Comparison of ENCODE assay signal across 10 cellular contexts in the genomic region with DNA sequence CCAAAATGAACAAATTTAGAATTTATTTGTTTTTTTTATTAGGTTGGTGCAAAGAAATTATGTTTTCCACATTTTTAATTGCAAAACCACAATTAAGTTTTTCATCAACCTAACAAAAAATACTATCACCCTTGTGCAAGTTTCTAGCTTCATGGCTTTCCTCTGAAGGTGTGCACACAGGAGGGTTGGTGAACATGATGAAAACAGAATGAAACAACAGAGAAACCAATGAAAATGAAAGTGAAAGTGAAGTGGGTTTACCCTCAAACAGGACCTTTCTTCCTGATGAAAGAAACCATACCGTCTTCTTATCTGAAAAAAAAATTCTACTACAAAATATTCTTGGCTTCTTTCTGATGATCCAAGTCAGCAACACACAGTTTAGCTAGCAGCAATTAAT.
A peak's percentile ranks its signal among the peaks of the same experiment; 100 is the strongest.
DNase-seq lines count a peak whose midpoint lies in the region; ATAC-seq and TF ChIP-seq lines count a peak whose summit lies in the region.
"Had no signal": no experiment of that assay in that cellular context is flagged by ENCODE, and none has a peak within 500 bp of the region (broad histone marks: within the 10 kb centered on the region; RNA-seq: fewer than 3 reads in every experiment).

No MANE protein-coding gene starts in this region.

- H3K4me2 ChIP-seq in Karpas-422 (ENCODE audit: low read depth, low read length, poor library complexity, severe bottlenecking) = peak overlapping the region; percentile 24

- H2AFZ ChIP-seq in Karpas-422 (ENCODE audit: low read length) = no peak overlapping the region

- H3K4me1 Mint-ChIP-seq in CD8-positive, alpha-beta T cell (ENCODE audit: low read depth) = peaks cover 24% of the 10 kb centered on the region
- peaks cover 17% of the 10 kb centered on the region for H3K4me1 Mint-ChIP-seq in activated naive CD8-positive, alpha-beta T cell treated with anti-CD3 and anti-CD28 coated beads, Interleukin-2, amount 10 ng/mL, durations not matched to agents 7 days and 5 days

- peak overlapping the region; percentile 70 for H3K4me3 Mint-ChIP-seq in CD8-positive, alpha-beta T cell
- H3K4me3 Mint-ChIP-seq in activated naive CD8-positive, alpha-beta T cell treated with anti-CD3 and anti-CD28 coated beads, Interleukin-2, amount 10 ng/mL, durations not matched to agents 7 days and 5 days = peak overlapping the region; percentile 60

- H3K79me2 ChIP-seq in Karpas-422 (ENCODE audit: low read length) = no peaks in the 10 kb centered on the region

- H3K4me3 ChIP-seq in CD8-positive, alpha-beta T cell (ENCODE audit: low read depth, low read length) = peak overlapping the region; percentile 14
- H3K4me3 ChIP-seq in Karpas-422 (ENCODE audit: low read length) = no peak overlapping the region

- DNase-seq in CD8-positive, alpha-beta T cell = no peak
- DNase-seq in Karpas-422 (no peak), left kidney (ENCODE audit: low read depth, low spot score) (peak; percentile 14), posterior cingulate gyrus (no peak), posterior vena cava (ENCODE audit: low spot score) (no peak), left cardiac atrium (no peak)
- no peak for DNase-seq in activated naive CD8-positive, alpha-beta T cell treated with anti-CD3 and anti-CD28 coated beads, Interleukin-2, amount 10 ng/mL, durations not matched to agents 7 days and 5 days
- DNase-seq: stimulated activated CD4-positive, alpha-beta T cell treated with anti-CD3 and anti-CD28 coated beads, Interleukin-12 subunit alpha, Interleukin-12 subunit beta, amount 100 ng/mL, for 4 hours had no signal

- H3K27me3 ChIP-seq in CD8-positive, alpha-beta T cell (ENCODE audit: insufficient read depth, low read length) = no peaks in the 10 kb centered on the region
- H3K27me3 ChIP-seq in Karpas-422 (ENCODE audit: low read length) = no peaks in the 10 kb centered on the region

- H3K9me3 ChIP-seq in CD8-positive, alpha-beta T cell (ENCODE audit: low read length) = no peaks in the 10 kb centered on the region
- H3K9me3 ChIP-seq in Karpas-422 (ENCODE audit: low read length) = no peaks in the 10 kb centered on the region

- no peak overlapping the region for H3K27ac Mint-ChIP-seq in CD8-positive, alpha-beta T cell
- H3K27ac Mint-ChIP-seq in activated naive CD8-positive, alpha-beta T cell treated with anti-CD3 and anti-CD28 coated beads, Interleukin-2, amount 10 ng/mL, durations not matched to agents 7 days and 5 days = peak overlapping the region; percentile 71

- TF ChIP-seq CTCF in CD8-positive, alpha-beta T cell (IDR thresholded peaks at IDR 0.05) = no peak

- H3K9me3 Mint-ChIP-seq in CD8-positive, alpha-beta T cell = no peaks in the 10 kb centered on the region
- peaks cover 2% of the 10 kb centered on the region for H3K9me3 Mint-ChIP-seq in activated naive CD8-positive, alpha-beta T cell treated with anti-CD3 and anti-CD28 coated beads, Interleukin-2, amount 10 ng/mL, durations not matched to agents 7 days and 5 days

- H3K4me1 ChIP-seq in CD8-positive, alpha-beta T cell (ENCODE audit: insufficient read depth, low read length) = peaks cover 26% of the 10 kb centered on the region
- no peaks in the 10 kb centered on the region for H3K4me1 ChIP-seq in Karpas-422 (ENCODE audit: low read length)

- CTCF ChIA-PET in CD8-positive, alpha-beta T cell (lab: Charles Lee) = no interaction called here

- ATAC-seq in CD8-positive, alpha-beta T cell = no peak
- peak; percentile 84 for ATAC-seq in activated naive CD8-positive, alpha-beta T cell treated with anti-CD3 and anti-CD28 coated beads, Interleukin-2, amount 10 ng/mL, durations not matched to agents 7 days and 5 days (ENCODE audit: low read depth)
- ATAC-seq in HG02981 (IDR thresholded peaks at IDR 0.05; ENCODE audit: unreplicated experiment) (no peak), left cardiac atrium (no peak)

- no peaks in the 10 kb centered on the region for H3K9me2 ChIP-seq in Karpas-422 (replicated peaks; ENCODE audit: insufficient read depth, low read length)

- no peaks in the 10 kb centered on the region for H4K20me1 ChIP-seq in Karpas-422 (ENCODE audit: insufficient read depth, low read depth, low read length)

- H3K36me3 Mint-ChIP-seq in CD8-positive, alpha-beta T cell = no peaks in the 10 kb centered on the region
- H3K36me3 Mint-ChIP-seq in activated naive CD8-positive, alpha-beta T cell treated with anti-CD3 and anti-CD28 coated beads, Interleukin-2, amount 10 ng/mL, durations not matched to agents 7 days and 5 days = peaks cover 7% of the 10 kb centered on the region

- no peak overlapping the region for H3K27ac ChIP-seq in CD8-positive, alpha-beta T cell (ENCODE audit: low read depth, low read length)
- no peak overlapping the region for H3K27ac ChIP-seq in Karpas-422 (ENCODE audit: low read length)
- H3K27ac ChIP-seq: epithelial cell of prostate had no signal

- intact Hi-C loops in CD8-positive, alpha-beta T cell (cut with DNase I, micrococcal nuclease) = no loop called here
- intact Hi-C loops in posterior cingulate gyrus (cut with DNase I) = no loop called here
- intact Hi-C loops in posterior vena cava (cut with DNase I) = no loop called here
- intact Hi-C loops in left cardiac atrium (cut with DNase I) = no loop called here

- H3K36me3 ChIP-seq in CD8-positive, alpha-beta T cell (ENCODE audit: insufficient read depth, low read length) = no peaks in the 10 kb centered on the region
- no peaks in the 10 kb centered on the region for H3K36me3 ChIP-seq in Karpas-422 (ENCODE audit: insufficient read depth, low read length)

- no peaks in the 10 kb centered on the region for H3K27me3 Mint-ChIP-seq in CD8-positive, alpha-beta T cell (ENCODE audit: low read depth)
- H3K27me3 Mint-ChIP-seq in activated naive CD8-positive, alpha-beta T cell treated with anti-CD3 and anti-CD28 coated beads, Interleukin-2, amount 10 ng/mL, durations not matched to agents 7 days and 5 days = peaks cover 7% of the 10 kb centered on the region

- POLR2A ChIA-PET in CD8-positive, alpha-beta T cell (lab: Charles Lee) = no interaction called here
- POLR2A ChIA-PET in activated naive CD8-positive, alpha-beta T cell treated with anti-CD3 and anti-CD28 coated beads, Interleukin-2, amount 10 ng/mL, durations not matched to agents 7 days and 5 days (lab: Charles Lee) = interaction anchor here (0.6 kb wide), 1 partner anchor 18 kb away, joined by 3 read pairs; no protein-coding TSS in a partner anchor

- no peak overlapping the region for H3K9ac ChIP-seq in Karpas-422 (ENCODE audit: low read length)
